Comparison of ENCODE assay signal across 12 cellular contexts in the genomic region with DNA sequence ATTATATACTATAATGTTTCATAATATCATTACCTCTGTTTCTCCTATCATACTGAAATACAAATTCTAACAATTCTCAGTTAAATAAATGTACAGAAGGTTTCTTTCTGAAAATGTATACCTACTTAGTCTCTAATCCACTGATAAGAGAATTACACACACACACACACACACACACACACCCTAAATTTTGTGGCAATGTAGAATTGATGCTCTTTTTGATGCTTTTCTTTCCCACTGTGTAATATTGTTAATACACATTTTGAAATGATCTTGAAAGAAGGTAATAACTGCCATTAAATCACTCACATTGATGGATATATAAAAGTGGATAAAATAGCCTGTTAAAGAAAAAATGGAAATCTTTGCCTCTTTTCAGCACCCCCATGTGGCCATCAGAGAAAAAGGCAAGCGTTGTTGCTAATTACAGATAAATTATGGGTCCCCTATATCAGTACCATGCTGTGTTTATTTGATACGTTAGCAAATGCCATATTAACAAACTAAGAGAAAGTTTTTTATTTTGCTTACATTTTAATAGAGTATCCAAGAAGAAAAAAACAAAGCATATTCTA.
DNase-seq lines count a peak whose midpoint lies in the region; ATAC-seq and TF ChIP-seq lines count a peak whose summit lies in the region.
"Had no signal": no experiment of that assay in that cellular context is flagged by ENCODE, and none has a peak within 500 bp of the region (broad histone marks: within the 10 kb centered on the region; RNA-seq: fewer than 3 reads in every experiment).

No MANE protein-coding gene starts in this region.

- no peak overlapping the region for H3K27ac Mint-ChIP-seq in immature natural killer cell
- H3K27ac Mint-ChIP-seq: activated CD4-positive, alpha-beta T cell treated with anti-CD3 and anti-CD28 coated beads, Interleukin-2, amount 10 ng/mL, durations not matched to agents 7 days and 5 days had no signal

- H3K4me3 Mint-ChIP-seq in immature natural killer cell = no peak overlapping the region
- H3K4me3 Mint-ChIP-seq: activated CD4-positive, alpha-beta T cell treated with anti-CD3 and anti-CD28 coated beads, Interleukin-2, amount 10 ng/mL, durations not matched to agents 7 days and 5 days had no signal

- H3K27me3 Mint-ChIP-seq in immature natural killer cell (ENCODE audit: low read depth in 3 of 3) = peaks cover 0 to 2% (median 0%) of the 10 kb centered on the region in 3 donors
- H3K27me3 Mint-ChIP-seq: activated CD4-positive, alpha-beta T cell treated with anti-CD3 and anti-CD28 coated beads, Interleukin-2, amount 10 ng/mL, durations not matched to agents 7 days and 5 days had no signal

- no peaks in the 10 kb centered on the region for H3K36me3 Mint-ChIP-seq in immature natural killer cell

- in situ Hi-C loops in ACHN (cut with HindIII; ENCODE audit: low pct_ligation_motif_present, low pct_unique_long_range_greater_than_20kb, low sequenced_read_pairs) = no loop called here

- H3K4me3 ChIP-seq in foreskin fibroblast (ENCODE audit: low read depth in 1 of 2, low read length in 2 of 2) = no peak overlapping the region

- DNase-seq in ACHN (peak; percentile 19), OCI-M1 (lab: John Stamatoyannopoulos, UW) (peak; percentile 47), foreskin fibroblast (peak in 1 of 2 donors; percentile 4), GOT3 (lab: John Stamatoyannopoulos, UW) (no peak), immature natural killer cell (no peak)
- no peak for DNase-seq in activated effector memory CD4-positive, alpha-beta T cell treated with anti-CD3 and anti-CD28 coated beads, Interleukin-2, amount 50 U/mL, for 16 hours
- DNase-seq: activated CD4-positive, alpha-beta T cell treated with anti-CD3 and anti-CD28 coated beads, Interleukin-2, amount 10 ng/mL, durations not matched to agents 7 days and 5 days; aorta; hippocampal formation; stimulated activated naive CD8-positive, alpha-beta T cell treated with anti-CD3 and anti-CD28 coated beads, Interleukin-15, Interleukin-2, amounts not matched to agents 100 U/mL and 50 U/mL, for 24 hours had no signal

- no peak for ATAC-seq in HG03442 (IDR thresholded peaks at IDR 0.05; ENCODE audit: unreplicated experiment)
- ATAC-seq: stimulated activated naive CD8-positive, alpha-beta T cell treated with anti-CD3 and anti-CD28 coated beads, Interleukin-15, Interleukin-2, amounts not matched to agents 100 U/mL and 50 U/mL, for 24 hours had no signal

- no peaks in the 10 kb centered on the region for H3K4me1 Mint-ChIP-seq in immature natural killer cell
- H3K4me1 Mint-ChIP-seq: activated CD4-positive, alpha-beta T cell treated with anti-CD3 and anti-CD28 coated beads, Interleukin-2, amount 10 ng/mL, durations not matched to agents 7 days and 5 days had no signal

- TF ChIP-seq CTCF in GM12874 (IDR thresholded peaks at IDR 0.05; ENCODE audit: insufficient read depth, low read depth, low read length) (peak; percentile 43; the same call in 1 of the 2 replicates), foreskin fibroblast (IDR thresholded peaks at IDR 0.05; ENCODE audit: low read depth, low read length) (peak; percentile 35)

- peaks cover 0 to 2% (median 0%) of the 10 kb centered on the region in 6 donors for H3K9me3 Mint-ChIP-seq in immature natural killer cell
- H3K9me3 Mint-ChIP-seq: activated CD4-positive, alpha-beta T cell treated with anti-CD3 and anti-CD28 coated beads, Interleukin-2, amount 10 ng/mL, durations not matched to agents 7 days and 5 days had no signal

Comparison
In these comparisons a context has a peak if more than half of its experiments do, and no peak if none do; other contexts are left out.
1. DNase-seq: peak in ACHN (single experiment) and OCI-M1 (single experiment); none in activated effector memory CD4-positive, alpha-beta T cell treated with anti-CD3 and anti-CD28 coated beads, Interleukin-2, amount 50 U/mL, for 16 hours (single experiment), GOT3 (single experiment) and immature natural killer cell (0 of 3).